Comparison of ENCODE assay signal across 10 cellular contexts in genomic region chr9:1046639-1047604, GRCh38. TPM values are rescaled to one million over a fixed set of nuclear protein-coding genes. Genes with fewer than 3 reads are reported as not detected.
A peak's percentile ranks its signal among the peaks of the same experiment; 100 is the strongest.
DNase-seq lines count a peak whose midpoint lies in the region; TF ChIP-seq lines count a peak whose summit lies in the region.
"Had no signal": no experiment of that assay in that cellular context is flagged by ENCODE, and none has a peak within 500 bp of the region (broad histone marks: within the 10 kb centered on the region; RNA-seq: fewer than 3 reads in every experiment).

No MANE protein-coding gene starts in this region.

- in situ Hi-C loops in GM13977 (cut with MboI; ENCODE audit: low pct_unique_long_range_greater_than_20kb, low sequenced_read_pairs, unreplicated experiment): loop anchor here (10.0 kb wide), 1 partner anchor 72 kb away; the partner anchor contains the start of gene DMRT3

- H3K4me1 ChIP-seq in iPS-18a (ENCODE audit: control insufficient read depth, low read depth, low read length) (peaks cover 12% of the 10 kb centered on the region), spleen (peaks cover 17 to 78% (median 66%) of the 10 kb centered on the region in 6 donors), SJCRH30 (no peaks in the 10 kb centered on the region)

- H3K9me3 ChIP-seq in iPS-18a (ENCODE audit: control insufficient read depth, low read depth, low read length) (no peaks in the 10 kb centered on the region), spleen (peaks cover 0 to 28% (median 0%) of the 10 kb centered on the region in 8 donors), SJCRH30 (replicated peaks) (0 out of 2 replicates have a peak, but pooled peaks cover 2% of the 10 kb centered on the region)

- no peak overlapping the region for H3K9ac ChIP-seq in iPS-18a (ENCODE audit: low read length)

- WGBS in spleen, 5 donors: 9 to 20% (median 15%) methylated on average over 36 of the region's 36 CpGs

- DNase-seq in GM13977 (ENCODE audit: low spot score): peak; percentile 22
- DNase-seq in spleen: no peak
- DNase-seq in SJCRH30: no peak
- DNase-seq in HPDE6-E6E7 (ENCODE audit: extremely low spot score): no peak
- no peak for DNase-seq in stimulated activated CD4-positive, alpha-beta T cell treated with anti-CD3 and anti-CD28 coated beads, Interleukin-4, amount 100 ng/mL, for 4 hours
- DNase-seq: GDM1, Kasumi-1 had no signal

- H3K27ac ChIP-seq in iPS-18a (ENCODE audit: low read length) (no peak overlapping the region), spleen (no peak overlapping the region), SJCRH30 (no peak overlapping the region)
- H3K27ac ChIP-seq: VCaP had no signal

- H3K27me3 ChIP-seq in iPS-18a (ENCODE audit: control insufficient read depth, insufficient read depth, low read length) (peaks cover 100% of the 10 kb centered on the region), spleen (replicated peaks in 1 of 7) (peaks cover 24 to 100% (median 98%) of the 10 kb centered on the region in 7 donors), SJCRH30 (no peaks in the 10 kb centered on the region)

- H3K36me3 ChIP-seq in iPS-18a (ENCODE audit: control insufficient read depth, low read depth, low read length): no peaks in the 10 kb centered on the region
- H3K36me3 ChIP-seq in spleen: no peaks in the 10 kb centered on the region
- no peaks in the 10 kb centered on the region for H3K36me3 ChIP-seq in SJCRH30

- no peak for TF ChIP-seq CTCF in GM13977 (IDR thresholded peaks at IDR 0.05; ENCODE audit: extremely low read depth, insufficient read depth, missing control alignments)
- TF ChIP-seq CTCF in WI38 (IDR thresholded peaks at IDR 0.05; ENCODE audit: low read depth, low read length): no peak
- no peak for TF ChIP-seq CTCF in spleen (IDR thresholded peaks at IDR 0.05 in 8 of 11, conservative IDR thresholded peaks at IDR 0.05 in 3 of 11)

- H3K4me3 ChIP-seq in WI38 (ENCODE audit: low read depth, low read length) (peak overlapping the region; percentile 60), iPS-18a (ENCODE audit: low read length) (peak overlapping the region; percentile 25), spleen (peak overlapping the region in 5 of 8 donors; percentile 37 to 68 (median 44)), SJCRH30 (no peak overlapping the region)

- intact Hi-C loops in spleen (cut with DNase I; ENCODE audit: low total_unique reads): no loop called here

- no peak for TF ChIP-seq POLR2A in spleen (IDR thresholded peaks at IDR 0.05)

RNA-seq across cellular contexts. Expression of gene DMRT2, which starts 3.2 kb away (rescaled TPM):
- total RNA-seq in spleen: not detected
- not detected for polyA plus RNA-seq in spleen
- 28.6 and 33.1 TPM in 2 replicates for total RNA-seq in SJCRH30 (2014; rRNA removed; shearing (Covaris generic))

Comparison
In these comparisons a context has a peak if more than half of its experiments do, and no peak if none do; other contexts are left out.
1. RNA of gene DMRT2, which starts 3.2 kb away (total RNA-seq): 28.6 to 33.1 TPM in SJCRH30; not detected in spleen; every median in the first group is over 10 times any median in the second.